In genomic region chr2:194559964-194560363, GRCh38 we compare ENCODE assay signal across 14 cellular contexts.
"Had no signal": no experiment of that assay in that cellular context is flagged by ENCODE, and none has a peak within 500 bp of the region (broad histone marks: within the 10 kb centered on the region; RNA-seq: fewer than 3 reads in every experiment).

No MANE protein-coding gene starts in this region.

- FAIRE-seq: kidney had no signal

- H3K27ac ChIP-seq: coronary artery, gastroesophageal sphincter, testis, upper lobe of right lung had no signal

- H3K9me3 ChIP-seq: gastroesophageal sphincter, testis, upper lobe of right lung had no signal

- H3K4me3 Mint-ChIP-seq: activated CD8-positive, alpha-beta T cell treated with anti-CD3 and anti-CD28 coated beads, Interleukin-2, amount 10 ng/mL, durations not matched to agents 7 days and 5 days; stimulated activated naive CD8-positive, alpha-beta T cell treated with anti-CD3 and anti-CD28 coated beads, Interleukin-15, amount 100 ng/mL, for 72 hours; T-helper 2 cell treated with Interferon-gamma antibody and Interleukin-4, amounts not matched to agents 5 μg/mL and 100 μg/mL, for 36 hours had no signal

- H3K4me1 Mint-ChIP-seq: stimulated activated naive CD8-positive, alpha-beta T cell treated with anti-CD3 and anti-CD28 coated beads, Interleukin-15, amount 100 ng/mL, for 72 hours had no signal

- H3K27me3 Mint-ChIP-seq: stimulated activated naive CD8-positive, alpha-beta T cell treated with anti-CD3 and anti-CD28 coated beads, Interleukin-15, amount 100 ng/mL, for 72 hours had no signal

- H3K36me3 ChIP-seq: gastroesophageal sphincter, upper lobe of right lung had no signal

- H3K4me1 ChIP-seq: testis, upper lobe of right lung had no signal

- H3K4me3 ChIP-seq: coronary artery, gastroesophageal sphincter, testis, upper lobe of right lung had no signal

- H3K9me3 Mint-ChIP-seq: stimulated activated naive CD8-positive, alpha-beta T cell treated with anti-CD3 and anti-CD28 coated beads, Interleukin-15, amount 100 ng/mL, for 72 hours; T-helper 2 cell treated with Interferon-gamma antibody and Interleukin-4, amounts not matched to agents 5 μg/mL and 100 μg/mL, for 36 hours had no signal

- H3K27ac Mint-ChIP-seq: activated CD8-positive, alpha-beta T cell treated with anti-CD3 and anti-CD28 coated beads, Interleukin-2, amount 10 ng/mL, durations not matched to agents 7 days and 5 days; T-helper 2 cell treated with Interferon-gamma antibody and Interleukin-4, amounts not matched to agents 5 μg/mL and 100 μg/mL, for 36 hours had no signal

- DNase-seq: activated CD4-positive, alpha-beta T cell treated with anti-CD3 and anti-CD28 coated beads for 48 hours; activated CD8-positive, alpha-beta memory T cell treated with anti-CD3 and anti-CD28 coated beads, Interleukin-2, amount 50 U/mL, for 48 hours; activated CD8-positive, alpha-beta T cell treated with anti-CD3 and anti-CD28 coated beads, Interleukin-2, amount 10 ng/mL, durations not matched to agents 7 days and 5 days; aorta; caudate nucleus; effector CD4-positive, alpha-beta T cell; kidney; stimulated activated CD4-positive, alpha-beta T cell treated with anti-CD3 and anti-CD28 coated beads, Interleukin-4, amount 100 ng/mL, for 24 hours; stimulated activated naive CD8-positive, alpha-beta T cell treated with anti-CD3 and anti-CD28 coated beads, Interleukin-15, amount 100 ng/mL, for 72 hours; testis; upper lobe of right lung had no signal

- ATAC-seq: activated CD8-positive, alpha-beta T cell treated with anti-CD3 and anti-CD28 coated beads, Interleukin-2, amount 10 ng/mL, durations not matched to agents 7 days and 5 days; gastroesophageal sphincter; stimulated activated naive CD8-positive, alpha-beta T cell treated with anti-CD3 and anti-CD28 coated beads, Interleukin-15, amount 100 ng/mL, for 72 hours; upper lobe of right lung had no signal

- H3K27me3 ChIP-seq: gastroesophageal sphincter, testis, upper lobe of right lung had no signal
